Comparison of ENCODE assay signal across 10 cellular contexts in the genomic region with DNA sequence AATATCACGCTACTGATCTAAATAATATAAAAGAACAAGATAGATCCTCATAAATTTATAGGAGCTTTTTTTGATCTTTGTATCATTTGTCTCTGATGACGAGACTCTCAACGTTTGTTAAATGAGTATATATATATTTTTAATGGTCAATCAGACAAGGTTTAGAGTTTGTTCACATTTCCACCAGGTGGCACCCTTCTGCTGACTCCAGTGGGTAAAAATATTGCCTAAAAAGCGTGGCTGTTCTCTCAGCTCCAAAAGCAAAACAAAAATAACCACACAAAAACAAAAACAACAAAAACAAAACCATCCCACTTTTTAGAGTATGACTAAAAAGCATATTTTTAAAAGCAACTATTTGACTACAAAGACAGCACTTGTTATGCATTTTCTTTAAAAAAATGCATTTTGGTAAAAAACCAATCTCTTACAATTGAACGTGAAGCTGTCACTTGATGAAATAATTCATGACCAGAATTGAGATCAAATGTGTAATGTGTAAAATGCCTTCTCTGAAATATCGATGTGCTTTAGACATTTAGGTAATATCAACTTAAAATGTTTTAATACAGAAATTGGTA.
DNase-seq lines count a peak whose midpoint lies in the region; ATAC-seq and TF ChIP-seq lines count a peak whose summit lies in the region.
"Had no signal": no experiment of that assay in that cellular context is flagged by ENCODE, and none has a peak within 500 bp of the region (broad histone marks: within the 10 kb centered on the region; RNA-seq: fewer than 3 reads in every experiment).

No MANE protein-coding gene starts in this region.

- H4K91ac ChIP-seq in IMR-90 (ENCODE audit: insufficient read depth, low read depth, low read length), result no peak overlapping the region

- no peak for TF ChIP-seq RAD21 in IMR-90 (IDR thresholded peaks at IDR 0.05; ENCODE audit: low read length)

- H3K23ac ChIP-seq in IMR-90 (ENCODE audit: low read depth, low read length), result no peak overlapping the region

- no peak overlapping the region for H2BK20ac ChIP-seq in IMR-90 (ENCODE audit: low read depth, low read length)

- no peak for TF ChIP-seq POLR2A in IMR-90 (IDR thresholded peaks at IDR 0.05; ENCODE audit: low read depth, low read length)

- H3K27ac ChIP-seq in IMR-90 (ENCODE audit: insufficient read depth, low read length) (no peak overlapping the region), RWPE2 (ENCODE audit: poor library complexity, severe bottlenecking) (no peak overlapping the region)
- H3K27ac ChIP-seq: SJSA1 had no signal

- H3K4me1 ChIP-seq in IMR-90 (ENCODE audit: control insufficient read depth, insufficient read depth, low read length), result no peaks in the 10 kb centered on the region
- H3K4me1 ChIP-seq in RWPE2 (ENCODE audit: insufficient read depth, poor library complexity, severe bottlenecking), result no peaks in the 10 kb centered on the region
- H3K4me1 ChIP-seq: SJSA1 had no signal

- H2BK15ac ChIP-seq in IMR-90 (ENCODE audit: low read depth, low read length), result no peak overlapping the region

- no peak overlapping the region for H3K4ac ChIP-seq in IMR-90 (ENCODE audit: low read depth, low read length)

- no peak overlapping the region for H3K56ac ChIP-seq in IMR-90 (ENCODE audit: extremely low read depth, insufficient read depth, low read length)

- no peak overlapping the region for H3K9ac ChIP-seq in IMR-90 (ENCODE audit: low read depth, low read length)

- ATAC-seq in IMR-90 (ENCODE audit: low read depth), result no peak
- no peak for ATAC-seq in RWPE2 (ENCODE audit: low read depth)
- no peak for ATAC-seq in HG02970 (IDR thresholded peaks at IDR 0.05; ENCODE audit: low FRiP score, unreplicated experiment)
- ATAC-seq in GM21526 (IDR thresholded peaks at IDR 0.05; ENCODE audit: low FRiP score, unreplicated experiment), result no peak

- peaks cover 9% of the 10 kb centered on the region for H3K4me1 Mint-ChIP-seq in glutamatergic neuron (ENCODE audit: low read depth, unreplicated experiment)

- H4K5ac ChIP-seq in IMR-90 (ENCODE audit: low read depth, low read length), result no peak overlapping the region

- no CpG with 5 or more reads among the region's 6 CpGs for WGBS in IMR-90 (ENCODE audit: extremely low coverage in 2 of 2, insufficient read length in 1 of 2), 2 experiments

- H3K9me3 ChIP-seq in IMR-90 (ENCODE audit: control insufficient read depth, insufficient read depth, low read length) (no peaks in the 10 kb centered on the region), RWPE2 (ENCODE audit: severe bottlenecking) (no peaks in the 10 kb centered on the region)

- H3K36me3 Mint-ChIP-seq in glutamatergic neuron (ENCODE audit: unreplicated experiment), result no peaks in the 10 kb centered on the region

- peaks cover 12% of the 10 kb centered on the region for H3K27me3 Mint-ChIP-seq in glutamatergic neuron (ENCODE audit: unreplicated experiment)

- BruUV-seq in IMR-90 (replicated peaks; lab: Mats Ljungman, UMichigan), result no TSS peak

- H3K4me3 Mint-ChIP-seq in glutamatergic neuron (ENCODE audit: unreplicated experiment), result no peak overlapping the region
- H3K4me3 Mint-ChIP-seq: naive B cell had no signal

- no peaks in the 10 kb centered on the region for H3K36me3 ChIP-seq in IMR-90 (ENCODE audit: control insufficient read depth, insufficient read depth, low read length)
- H3K36me3 ChIP-seq in RWPE2 (ENCODE audit: low read depth), result no peaks in the 10 kb centered on the region
- H3K36me3 ChIP-seq: SJSA1 had no signal

- no peak overlapping the region for H3K4me2 ChIP-seq in IMR-90 (ENCODE audit: low read depth, low read length)

- POLR2A ChIA-PET in IMR-90 (lab: Charles Lee; ENCODE audit: unreplicated experiment), result no interaction called here

- DNase-seq in G401 (ENCODE audit: low spot score) (peak; percentile 26), IMR-90 (peak; percentile 12), RWPE2 (ENCODE audit: low spot score) (no peak), glutamatergic neuron (no peak), middle frontal gyrus (ENCODE audit: extremely low spot score, low spot score) (no peak), cortex of kidney (lab: John Stamatoyannopoulos, UW) (no peak)
- DNase-seq: naive B cell had no signal

- H2AFZ ChIP-seq in IMR-90 (replicated peaks; ENCODE audit: low read length, poor library complexity), result no peak overlapping the region

- no peaks in the 10 kb centered on the region for H4K20me1 ChIP-seq in IMR-90 (ENCODE audit: insufficient read depth, low read length)

- H3K79me1 ChIP-seq in IMR-90 (ENCODE audit: low read depth in 1 of 2, low read length in 2 of 2), result no peaks in the 10 kb centered on the region

- no peak overlapping the region for H2BK5ac ChIP-seq in IMR-90 (ENCODE audit: low read depth, low read length, poor library complexity, severe bottlenecking)

- in situ Hi-C loops in G401 (cut with HindIII; ENCODE audit: low sequenced_read_pairs) (no loop called here), IMR-90 (cut with MboI; ENCODE audit: low sequenced_read_pairs) (no loop called here)

- H3K18ac ChIP-seq in IMR-90 (ENCODE audit: low read depth, low read length), result no peak overlapping the region

- no peak overlapping the region for H2AK5ac ChIP-seq in IMR-90 (ENCODE audit: low read depth, low read length)

- no peaks in the 10 kb centered on the region for H3K9me1 ChIP-seq in IMR-90 (ENCODE audit: insufficient read depth, low read length)

- H3K4me3 ChIP-seq in IMR-90 (ENCODE audit: insufficient read depth, low read depth, low read length) (no peak overlapping the region), RWPE2 (ENCODE audit: severe bottlenecking) (no peak overlapping the region)
- H3K4me3 ChIP-seq: SJSA1 had no signal

- no peak overlapping the region for H3K14ac ChIP-seq in IMR-90 (replicated peaks; ENCODE audit: low read depth, low read length)

- no peak overlapping the region for H2BK120ac ChIP-seq in IMR-90 (ENCODE audit: low read depth, low read length)

- no peak overlapping the region for H2AK9ac ChIP-seq in IMR-90 (replicated peaks; ENCODE audit: low read depth, low read length, poor library complexity)

- CTCF ChIA-PET in IMR-90 (lab: Yijun Ruan, JAX), result interaction anchor here (0.9 kb wide), 1 partner anchor 9 kb away, joined by 4 read pairs; no protein-coding TSS in a partner anchor

- dilution Hi-C loops in IMR-90 (cut with HindIII; ENCODE audit: low sequenced_read_pairs, unreplicated experiment), result no loop called here

- no peak overlapping the region for H4K8ac ChIP-seq in IMR-90 (ENCODE audit: low read depth in 2 of 2, low read length in 2 of 2)

- H3K9me3 Mint-ChIP-seq in glutamatergic neuron (ENCODE audit: unreplicated experiment), result peaks cover 3% of the 10 kb centered on the region

- intact Hi-C loops in IMR-90 (cut with micrococcal nuclease), result no loop called here

- TF ChIP-seq CTCF in IMR-90 (conservative IDR thresholded peaks at IDR 0.05; ENCODE audit: low read depth, low read length), result peak; percentile 48
- TF ChIP-seq CTCF in RWPE2 (IDR thresholded peaks at IDR 0.05; ENCODE audit: poor library complexity, severe bottlenecking), result peak; percentile 82
- TF ChIP-seq CTCF in glutamatergic neuron (IDR thresholded peaks at IDR 0.05; ENCODE audit: partially characterized antibody, unreplicated experiment), result peak; percentile 77

- no peak overlapping the region for H3K27ac Mint-ChIP-seq in glutamatergic neuron (ENCODE audit: unreplicated experiment)
- H3K27ac Mint-ChIP-seq: naive B cell had no signal

- H3K27me3 ChIP-seq in IMR-90 (ENCODE audit: control insufficient read depth, insufficient read depth, low read length) (no peaks in the 10 kb centered on the region), RWPE2 (ENCODE audit: insufficient read depth, poor library complexity, severe bottlenecking) (peaks cover 41% of the 10 kb centered on the region)
- H3K27me3 ChIP-seq: SJSA1 had no signal

TF ChIP-seq in IMR-90, 13 proteins besides CTCF, POLR2A, EP300 and RAD21:
- peak; percentile 43 for TF ChIP-seq SMC3 (IDR thresholded peaks at IDR 0.05; ENCODE audit: low read depth, low read length)
- TF ChIP-seq, protein P1, sequence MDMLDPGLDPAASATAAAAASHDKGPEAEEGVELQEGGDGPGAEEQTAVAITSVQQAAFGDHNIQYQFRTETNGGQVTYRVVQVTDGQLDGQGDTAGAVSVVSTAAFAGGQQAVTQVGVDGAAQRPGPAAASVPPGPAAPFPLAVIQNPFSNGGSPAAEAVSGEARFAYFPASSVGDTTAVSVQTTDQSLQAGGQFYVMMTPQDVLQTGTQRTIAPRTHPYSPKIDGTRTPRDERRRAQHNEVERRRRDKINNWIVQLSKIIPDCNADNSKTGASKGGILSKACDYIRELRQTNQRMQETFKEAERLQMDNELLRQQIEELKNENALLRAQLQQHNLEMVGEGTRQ (IDR thresholded peaks at IDR 0.05; ENCODE audit: low read depth, low read length), result no peak

Comparison
In these comparisons a context has a peak if more than half of its experiments do, and no peak if none do; other contexts are left out.
1. DNase-seq: peak in G401 (single experiment) and IMR-90 (single experiment); none in RWPE2 (single experiment), glutamatergic neuron (single experiment), middle frontal gyrus (single experiment) and cortex of kidney (single experiment).
2. Peak in every context shown above with its lines, with median percentiles within 50 percentile points of each other: CTCF ChIP-seq.